ENCODE assay signal across 8 cellular contexts in genomic region chr1:66980745-66981367, GRCh38. TPM values are rescaled to one million over a fixed set of nuclear protein-coding genes. Genes with fewer than 3 reads are reported as not detected.
A peak's percentile ranks its signal among the peaks of the same experiment; 100 is the strongest.
DNase-seq lines count a peak whose midpoint lies in the region; ATAC-seq and TF ChIP-seq lines count a peak whose summit lies in the region.

No MANE protein-coding gene starts in this region.

- no peaks in the 10 kb centered on the region for H3K27me3 ChIP-seq in BLaER1 treated with 17β-estradiol and CSF1 and Interleukin-3, amounts not matched to agents 10 nM and 100 nM
- no peaks in the 10 kb centered on the region for H3K27me3 ChIP-seq in body of pancreas
- no peaks in the 10 kb centered on the region for H3K27me3 ChIP-seq in muscle layer of duodenum (ENCODE audit: low read depth, low read length)

- no peaks in the 10 kb centered on the region for H3K9me3 ChIP-seq in BLaER1 treated with 17β-estradiol and CSF1 and Interleukin-3, amounts not matched to agents 10 nM and 100 nM (replicated peaks in 1 of 11)
- H3K9me3 ChIP-seq in KOPT-K1 (ENCODE audit: insufficient read depth, low read length, poor library complexity, severe bottlenecking) (no peaks in the 10 kb centered on the region), body of pancreas (no peaks in the 10 kb centered on the region), muscle layer of duodenum (ENCODE audit: control insufficient read depth in 1 of 2, low read length in 2 of 2) (no peaks in the 10 kb centered on the region)

- TF ChIP-seq POLR2A in body of pancreas (IDR thresholded peaks at IDR 0.05): no peak

- no peaks in the 10 kb centered on the region for H3K9me3 Mint-ChIP-seq in glutamatergic neuron (ENCODE audit: unreplicated experiment)

- no peaks in the 10 kb centered on the region for H3K4me1 Mint-ChIP-seq in glutamatergic neuron (ENCODE audit: low read depth, unreplicated experiment)

- no peaks in the 10 kb centered on the region for H3K36me3 Mint-ChIP-seq in glutamatergic neuron (ENCODE audit: unreplicated experiment)

- H3K4me2 ChIP-seq in BLaER1 treated with 17β-estradiol and CSF1 and Interleukin-3, amounts not matched to agents 10 nM and 100 nM: peak overlapping the region; percentile 67 to 89 (median 72); a peak in 21 of 22 replicates

- peaks cover 81 to 97% (median 88%) of the 10 kb centered on the region in 11 experiments for H3K36me3 ChIP-seq in BLaER1 treated with 17β-estradiol and CSF1 and Interleukin-3, amounts not matched to agents 10 nM and 100 nM
- H3K36me3 ChIP-seq in KOPT-K1 (ENCODE audit: insufficient read depth, low read length): peaks cover 83% of the 10 kb centered on the region
- peaks cover 0 to 9% of the 10 kb centered on the region in 2 donors for H3K36me3 ChIP-seq in body of pancreas (replicated peaks in 1 of 2; ENCODE audit: insufficient read depth in 1 of 2, low read depth in 2 of 2)
- peaks cover 29 to 51% of the 10 kb centered on the region in 2 donors for H3K36me3 ChIP-seq in muscle layer of duodenum (ENCODE audit: control insufficient read depth in 1 of 2, insufficient read depth in 2 of 2, low read length in 2 of 2)

- peak overlapping the region in 8 of 11 experiments; percentile 43 to 72 (median 62); a peak in 16 of 22 replicates for H3K27ac ChIP-seq in BLaER1 treated with 17β-estradiol and CSF1 and Interleukin-3, amounts not matched to agents 10 nM and 100 nM
- H3K27ac ChIP-seq in KOPT-K1 (ENCODE audit: low read depth, low read length, poor library complexity, severe bottlenecking) (peak overlapping the region; percentile 77), body of pancreas (peak overlapping the region in 1 of 4 donors; percentile 16), muscle layer of duodenum (ENCODE audit: low read length) (peak overlapping the region; percentile 28)

- H4K20me1 ChIP-seq in BLaER1 treated with 17β-estradiol and CSF1 and Interleukin-3, amounts not matched to agents 10 nM and 100 nM: peaks cover 0 to 41% (median 3%) of the 10 kb centered on the region in 11 experiments; a peak in 7 of 22 replicates

- peak overlapping the region; percentile 22 to 77 (median 43); a peak in 18 of 22 replicates for H3K9ac ChIP-seq in BLaER1 treated with 17β-estradiol and CSF1 and Interleukin-3, amounts not matched to agents 10 nM and 100 nM

- H3K27ac Mint-ChIP-seq in glutamatergic neuron (ENCODE audit: unreplicated experiment): no peak overlapping the region

- intact Hi-C loops in body of pancreas (cut with DNase I): no loop called here

- TF ChIP-seq CTCF in body of pancreas (IDR thresholded peaks at IDR 0.05) (no peak), glutamatergic neuron (IDR thresholded peaks at IDR 0.05; ENCODE audit: partially characterized antibody, unreplicated experiment) (no peak)

- peak overlapping the region in 7 of 10 experiments; percentile 41 to 59 (median 48); a peak in 11 of 20 replicates for H3K4me3 ChIP-seq in BLaER1 treated with 17β-estradiol and CSF1 and Interleukin-3, amounts not matched to agents 10 nM and 100 nM
- H3K4me3 ChIP-seq in body of pancreas: no peak overlapping the region
- H3K4me3 ChIP-seq in muscle layer of duodenum (ENCODE audit: low read depth in 1 of 2, low read length in 2 of 2): peak overlapping the region in 1 of 2 donors; percentile 54

- no peak overlapping the region for H3K4me3 Mint-ChIP-seq in glutamatergic neuron (ENCODE audit: unreplicated experiment)

- 85 to 88% methylated on average over 1 of the region's 1 CpG for WGBS in body of pancreas, 2 donors

- no peaks in the 10 kb centered on the region for H3K27me3 Mint-ChIP-seq in glutamatergic neuron (ENCODE audit: unreplicated experiment)

- DNase-seq in body of pancreas (peak in 1 of 4 donors; percentile 20), epidermal melanocyte (ENCODE audit: insufficient read length, low spot score) (no peak), glutamatergic neuron (no peak)

- peaks cover 0 to 19% (median 15%) of the 10 kb centered on the region in 10 experiments; a peak in 18 of 20 replicates for H3K4me1 ChIP-seq in BLaER1 treated with 17β-estradiol and CSF1 and Interleukin-3, amounts not matched to agents 10 nM and 100 nM
- H3K4me1 ChIP-seq in body of pancreas (peaks cover 26% of the 10 kb centered on the region), muscle layer of duodenum (ENCODE audit: control insufficient read depth in 1 of 2, insufficient read depth in 2 of 2, low read length in 2 of 2) (peaks cover 10 to 15% of the 10 kb centered on the region in 2 donors)

- ATAC-seq in body of pancreas (peak; percentile 85), HG03520 (IDR thresholded peaks at IDR 0.05; ENCODE audit: unreplicated experiment) (no peak), HG02571 (IDR thresholded peaks at IDR 0.05; ENCODE audit: unreplicated experiment) (no peak)

RNA-seq across cellular contexts. Expression of gene MIER1, which starts 56.1 kb away (rescaled TPM):
- 10 to 100 TPM; 14.2 to 25.2 TPM for total RNA-seq in body of pancreas
- 19.0 TPM for total RNA-seq in glutamatergic neuron (ENCODE audit: unreplicated experiment)

RNA-seq across cellular contexts. Expression of gene DNAI4, which starts 56.2 kb away (rescaled TPM):
- total RNA-seq in body of pancreas (1 to 10 TPM in 1 of 2 donors, under 1 TPM in 1; 0.66 to 9.1 TPM), glutamatergic neuron (ENCODE audit: unreplicated experiment) (0.78 TPM)

Comparison
In these comparisons a context has a peak if more than half of its experiments do, and no peak if none do; other contexts are left out.
1. H3K4me3 ChIP-seq: peak in BLaER1 treated with 17β-estradiol and CSF1 and Interleukin-3, amounts not matched to agents 10 nM and 100 nM (7 of 10); none in body of pancreas (0 of 2).